8 cellular contexts compared by ENCODE assay signal in genomic region chr3:98662699-98663098, GRCh38.
"Had no signal": no experiment of that assay in that cellular context is flagged by ENCODE, and none has a peak within 500 bp of the region (broad histone marks: within the 10 kb centered on the region; RNA-seq: fewer than 3 reads in every experiment).

No MANE protein-coding gene starts in this region.

- H3K4me3 ChIP-seq: GM23248, HAP-1 had no signal

- H2AFZ ChIP-seq: GM23248 had no signal

- ATAC-seq: HCT116 had no signal

- DNase-seq: GM23248, GOT3, H7, IMR-90, KBM-7 had no signal

- H3K4me1 ChIP-seq: HAP-1 had no signal

- H3K9me3 ChIP-seq: HAP-1 had no signal

- H3K36me3 ChIP-seq: HAP-1 had no signal

- H3K27ac ChIP-seq: GM23248 had no signal

- H3K9ac ChIP-seq: GM23248 had no signal

- FAIRE-seq: HTR-8/SVneo had no signal
